In genomic region chr5:41908374-41909079, GRCh38 we compare ENCODE assay signal across 10 cellular contexts. TPM values are rescaled to one million over a fixed set of nuclear protein-coding genes. Genes with fewer than 3 reads are reported as not detected.
A peak's percentile ranks its signal among the peaks of the same experiment; 100 is the strongest.
DNase-seq lines count a peak whose midpoint lies in the region; ATAC-seq and TF ChIP-seq lines count a peak whose summit lies in the region.
"Had no signal": no experiment of that assay in that cellular context is flagged by ENCODE, and none has a peak within 500 bp of the region (broad histone marks: within the 10 kb centered on the region; RNA-seq: fewer than 3 reads in every experiment).

No MANE protein-coding gene starts in this region.

- H2BK15ac ChIP-seq in IMR-90 (ENCODE audit: low read depth, low read length): no peak overlapping the region

- peak overlapping the region; percentile 31; the same call in 1 of the 2 replicates for H3K56ac ChIP-seq in IMR-90 (ENCODE audit: extremely low read depth, insufficient read depth, low read length)

- H3K23ac ChIP-seq in IMR-90 (ENCODE audit: low read depth, low read length): no peak overlapping the region; the same call in 1 of the 2 replicates

- CTCF ChIA-PET in IMR-90 (lab: Yijun Ruan, JAX) (no interaction called here), mammary epithelial cell (lab: Charles Lee; ENCODE audit: low non-redundant PET) (interaction anchor here (0.6 kb wide), 1 partner anchor 22 kb away, joined by 3 read pairs; no protein-coding TSS in a partner anchor)

- H4K91ac ChIP-seq in IMR-90 (ENCODE audit: insufficient read depth, low read depth, low read length): no peak overlapping the region

- H3K27ac ChIP-seq in IMR-90 (ENCODE audit: insufficient read depth, low read length): no peak overlapping the region
- H3K27ac ChIP-seq in mammary epithelial cell (ENCODE audit: insufficient read depth, low read depth, low read length): no peak overlapping the region
- no peak overlapping the region for H3K27ac ChIP-seq in muscle layer of colon (ENCODE audit: low read depth, low read length)

- no peaks in the 10 kb centered on the region; the same call in 1 of the 2 replicates for H3K4me1 ChIP-seq in IMR-90 (ENCODE audit: control insufficient read depth, insufficient read depth, low read length)
- peaks cover 13% of the 10 kb centered on the region for H3K4me1 ChIP-seq in mammary epithelial cell (ENCODE audit: insufficient read depth, low read length)
- peaks cover 16% of the 10 kb centered on the region for H3K4me1 ChIP-seq in muscle layer of colon (ENCODE audit: insufficient read depth, low read length)

- H3K9me1 ChIP-seq in IMR-90 (ENCODE audit: insufficient read depth, low read length): no peaks in the 10 kb centered on the region; the same call in 1 of the 2 replicates

- H3K79me1 ChIP-seq in IMR-90 (ENCODE audit: low read depth in 1 of 2, low read length in 2 of 2): peaks cover 11 to 23% of the 10 kb centered on the region in 2 experiments; a peak in 2 of 4 replicates

- no CpG with 5 or more reads among the region's 4 CpGs for WGBS in IMR-90 (ENCODE audit: extremely low coverage in 2 of 2, insufficient read length in 1 of 2), 2 experiments
- WGBS in mammary epithelial cell (ENCODE audit: low coverage, missing lambda C conversion rate): 94% methylated on average over 4 of the region's 4 CpGs

- ATAC-seq in IMR-90 (ENCODE audit: low read depth) (no peak), GM21576 (IDR thresholded peaks at IDR 0.05; ENCODE audit: unreplicated experiment) (no peak)
- ATAC-seq: stimulated activated effector memory CD8-positive, alpha-beta T cell treated with anti-CD3 and anti-CD28 coated beads, Interleukin-12 subunit alpha, Interleukin-12 subunit beta, amount 100 ng/mL, for 72 hours had no signal

- H2AK9ac ChIP-seq in IMR-90 (replicated peaks; ENCODE audit: low read depth, low read length, poor library complexity): no peak overlapping the region

- H4K5ac ChIP-seq in IMR-90 (ENCODE audit: low read depth, low read length): no peak overlapping the region; the same call in 1 of the 2 replicates

- no TSS peak for BruUV-seq in IMR-90 (replicated peaks; lab: Mats Ljungman, UMichigan)
- no TSS peak for BruUV-seq in mammary epithelial cell (replicated peaks; lab: Mats Ljungman, UMichigan)

- in situ Hi-C loops in IMR-90 (cut with MboI; ENCODE audit: low sequenced_read_pairs) (no loop called here), mammary epithelial cell (cut with MboI; ENCODE audit: low sequenced_read_pairs in 2 of 2) (no loop called here)

- POLR2A ChIA-PET in IMR-90 (lab: Charles Lee; ENCODE audit: unreplicated experiment): no interaction called here

- TF ChIP-seq CTCF in IMR-90 (conservative IDR thresholded peaks at IDR 0.05; ENCODE audit: low read depth, low read length): no peak
- TF ChIP-seq CTCF in mammary epithelial cell (conservative IDR thresholded peaks at IDR 0.05 in 1 of 2, IDR thresholded peaks at IDR 0.05 in 1 of 2; ENCODE audit: extremely low read depth in 1 of 2, insufficient read depth in 1 of 2, low read depth in 1 of 2, low read length in 2 of 2): no peak

- H3K4me2 ChIP-seq in IMR-90 (ENCODE audit: low read depth, low read length): peak overlapping the region; percentile 73; the same call in 1 of the 2 replicates
- H3K4me2 ChIP-seq in mammary epithelial cell (ENCODE audit: insufficient read depth, low read depth, low read length): peak overlapping the region; percentile 2

- no peak overlapping the region; the same call in 1 of the 2 replicates for H3K4ac ChIP-seq in IMR-90 (ENCODE audit: low read depth, low read length)

- H2BK5ac ChIP-seq in IMR-90 (ENCODE audit: low read depth, low read length, poor library complexity, severe bottlenecking): peak overlapping the region; percentile 93

- dilution Hi-C loops in IMR-90 (cut with HindIII; ENCODE audit: low sequenced_read_pairs, unreplicated experiment): no loop called here
- dilution Hi-C loops in mammary epithelial cell (cut with HindIII; ENCODE audit: low sequenced_read_pairs): no loop called here

- H2AFZ ChIP-seq in IMR-90 (replicated peaks; ENCODE audit: low read length, poor library complexity): no peak overlapping the region
- H2AFZ ChIP-seq in mammary epithelial cell (ENCODE audit: low read depth, low read length): no peak overlapping the region

- H3K79me2 ChIP-seq in mammary epithelial cell (ENCODE audit: insufficient read depth, low read length): peaks cover 29% of the 10 kb centered on the region

- TF ChIP-seq RAD21 in IMR-90 (IDR thresholded peaks at IDR 0.05; ENCODE audit: low read length): no peak

- no peak overlapping the region for H2BK20ac ChIP-seq in IMR-90 (ENCODE audit: low read depth, low read length)

- H3K14ac ChIP-seq in IMR-90 (replicated peaks; ENCODE audit: low read depth, low read length): no peak overlapping the region; the same call in 1 of the 2 replicates

- H3K36me3 ChIP-seq in IMR-90 (ENCODE audit: control insufficient read depth, insufficient read depth, low read length): peaks cover 15% of the 10 kb centered on the region
- peaks cover 14% of the 10 kb centered on the region for H3K36me3 ChIP-seq in mammary epithelial cell (ENCODE audit: insufficient read depth, low read length)
- peaks cover 36% of the 10 kb centered on the region for H3K36me3 ChIP-seq in muscle layer of colon (ENCODE audit: insufficient read depth, low read length)

- H4K8ac ChIP-seq in IMR-90 (ENCODE audit: low read depth in 2 of 2, low read length in 2 of 2): no peak overlapping the region

- no peaks in the 10 kb centered on the region; the same call in 1 of the 2 replicates for H4K20me1 ChIP-seq in IMR-90 (ENCODE audit: insufficient read depth, low read length)
- H4K20me1 ChIP-seq in mammary epithelial cell (ENCODE audit: insufficient read depth, low read length): no peaks in the 10 kb centered on the region

- H3K4me3 ChIP-seq in IMR-90 (ENCODE audit: insufficient read depth, low read depth, low read length) (no peak overlapping the region), mammary epithelial cell (replicated peaks in 1 of 3; ENCODE audit: insufficient read depth in 1 of 3, low read depth in 2 of 3, low read length in 3 of 3) (no peak overlapping the region), muscle layer of colon (ENCODE audit: low read depth in 1 of 2, low read length in 2 of 2) (no peak overlapping the region)

- no peak overlapping the region for H2AK5ac ChIP-seq in IMR-90 (ENCODE audit: low read depth, low read length)

- H3K18ac ChIP-seq in IMR-90 (ENCODE audit: low read depth, low read length): no peak overlapping the region

- peak; percentile 13 to 33 for DNase-seq in AML-193 (lab: John Stamatoyannopoulos, UW)
- peak; percentile 80 for DNase-seq in IMR-90
- peak; percentile 57 for DNase-seq in mammary epithelial cell
- no peak for DNase-seq in DMS79 treated with DMSO at 0.1 percent for 48 hours (lab: John Stamatoyannopoulos, UW)
- no peak for DNase-seq in NOMO-1 (lab: John Stamatoyannopoulos, UW; ENCODE audit: unreplicated experiment in 2 of 2)
- no peak for DNase-seq in DMS53 (lab: John Stamatoyannopoulos, UW)
- DNase-seq: NCI-H82 had no signal

- intact Hi-C loops in IMR-90 (cut with micrococcal nuclease): no loop called here
- intact Hi-C loops in mammary epithelial cell (cut with micrococcal nuclease): loop anchor here (10.0 kb wide), 1 partner anchor 54 kb away; no protein-coding TSS in a partner anchor

- H2BK120ac ChIP-seq in IMR-90 (ENCODE audit: low read depth, low read length): peak overlapping the region; percentile 7; the same call in 1 of the 2 replicates

- H3K9ac ChIP-seq in IMR-90 (ENCODE audit: low read depth, low read length) (no peak overlapping the region), mammary epithelial cell (ENCODE audit: insufficient read depth, low read length) (no peak overlapping the region), muscle layer of colon (ENCODE audit: low read length) (peak overlapping the region; percentile 39)

- TF ChIP-seq POLR2A in IMR-90 (IDR thresholded peaks at IDR 0.05; ENCODE audit: low read depth, low read length): no peak

- H3K9me3 ChIP-seq in IMR-90 (ENCODE audit: control insufficient read depth, insufficient read depth, low read length) (no peaks in the 10 kb centered on the region), mammary epithelial cell (replicated peaks; ENCODE audit: insufficient read depth, low read length) (no peaks in the 10 kb centered on the region), muscle layer of colon (ENCODE audit: low read length) (no peaks in the 10 kb centered on the region)

- no peaks in the 10 kb centered on the region for H3K27me3 ChIP-seq in IMR-90 (ENCODE audit: control insufficient read depth, insufficient read depth, low read length)
- H3K27me3 ChIP-seq in mammary epithelial cell (ENCODE audit: insufficient read depth, low read length): no peaks in the 10 kb centered on the region
- H3K27me3 ChIP-seq in muscle layer of colon (ENCODE audit: control insufficient read depth in 1 of 2, insufficient read depth in 2 of 2, low read length in 2 of 2): no peaks in the 10 kb centered on the region

TF ChIP-seq in IMR-90, 13 proteins besides CTCF, POLR2A, EP300 and RAD21:
- TF ChIP-seq FOS (IDR thresholded peaks at IDR 0.05; ENCODE audit: low read depth, low read length) (no peak), CEBPB (IDR thresholded peaks at IDR 0.05; ENCODE audit: low read depth, low read length) (peak; percentile 51)

RNA-seq across cellular contexts. Expression of gene RIMOC1, which starts 4.4 kb away (rescaled TPM):
- 4.1 and 10.3 TPM in 2 replicates for total RNA-seq in IMR-90 (2012; rRNA removed)
- polyA plus RNA-seq in IMR-90 (2012; rRNA removed): 7.1 and 9.0 TPM in 2 replicates
- 1.1 and 1.5 TPM in 2 replicates for polyA plus RNA-seq in IMR-90 (2012; cell fraction: cytosol; rRNA removed)
- polyA plus RNA-seq in IMR-90 (2012; cell fraction: nucleus; rRNA removed; ENCODE audit: low replicate concordance): 0.46 and 4.1 TPM in 2 replicates
- 10 to 100 TPM; 16.7 to 31.5 TPM for total RNA-seq in mammary epithelial cell
- 11.2 TPM for polyA plus RNA-seq in mammary epithelial cell
- 16.4 TPM for polyA minus RNA-seq in mammary epithelial cell

RNA-seq across cellular contexts. Expression of gene FBXO4, which starts 16.6 kb away (rescaled TPM):
- 4.1 and 8.3 TPM in 2 replicates for total RNA-seq in IMR-90 (2012; rRNA removed)
- polyA plus RNA-seq in IMR-90 (2012; rRNA removed): 3.5 TPM in 2 replicates
- polyA plus RNA-seq in IMR-90 (2012; cell fraction: cytosol; rRNA removed): 0.92 and 1.1 TPM in 2 replicates
- polyA plus RNA-seq in IMR-90 (2012; cell fraction: nucleus; rRNA removed; ENCODE audit: low replicate concordance): 0.50 and 3.3 TPM in 2 replicates
- total RNA-seq in mammary epithelial cell: 1 to 10 TPM; 8.0 to 8.8 TPM
- polyA plus RNA-seq in mammary epithelial cell: 6.1 TPM
- not detected for polyA minus RNA-seq in mammary epithelial cell

RNA-seq across cellular contexts. Expression of gene OXCT1, which starts 38.3 kb away (rescaled TPM):
- total RNA-seq in IMR-90 (2012; rRNA removed) (16.3 and 24.7 TPM in 2 replicates), mammary epithelial cell (10 to 100 TPM; 18.2 to 36.4 TPM)
- polyA plus RNA-seq in IMR-90 (2012; rRNA removed) (10.5 and 14.2 TPM in 2 replicates), mammary epithelial cell (24.3 TPM)
- 1.9 and 2.6 TPM in 2 replicates for polyA plus RNA-seq in IMR-90 (2012; cell fraction: cytosol; rRNA removed)
- 1.8 and 9.2 TPM in 2 replicates for polyA plus RNA-seq in IMR-90 (2012; cell fraction: nucleus; rRNA removed; ENCODE audit: low replicate concordance)
- polyA minus RNA-seq in mammary epithelial cell: 14.9 TPM

Comparison
In these comparisons a context has a peak if more than half of its experiments do, and no peak if none do; other contexts are left out.
1. DNase-seq: peak in AML-193 (2 of 2), IMR-90 (single experiment) and mammary epithelial cell (single experiment); none in DMS79 treated with DMSO at 0.1 percent for 48 hours (single experiment), NOMO-1 (0 of 2) and DMS53 (single experiment).